8 cellular contexts compared by ENCODE assay signal in genomic region chr3:81581966-81582599, GRCh38.
DNase-seq lines count a peak whose midpoint lies in the region; ATAC-seq and TF ChIP-seq lines count a peak whose summit lies in the region.

No MANE protein-coding gene starts in this region.

- peak in 4 of 6 experiments; percentile 52 to 64 (median 57) for TF ChIP-seq CTCF in esophagus squamous epithelium (IDR thresholded peaks at IDR 0.05)

- H3K79me2 ChIP-seq in trophoblast cell (ENCODE audit: control insufficient read depth, insufficient read depth, low read length, poor library complexity) = no peaks in the 10 kb centered on the region

- H2BK12ac ChIP-seq in trophoblast cell (ENCODE audit: low read length) = no peak overlapping the region

- H3K9me3 ChIP-seq in SJCRH30 (replicated peaks) = no peaks in the 10 kb centered on the region
- H3K9me3 ChIP-seq in esophagus squamous epithelium = no peaks in the 10 kb centered on the region
- H3K9me3 ChIP-seq in trophoblast cell (ENCODE audit: insufficient read depth, low read depth, low read length) = no peaks in the 10 kb centered on the region

- no peak overlapping the region for H2AK5ac ChIP-seq in trophoblast cell (ENCODE audit: low read length)

- no peak for TF ChIP-seq POLR2A in esophagus squamous epithelium (IDR thresholded peaks at IDR 0.05)

- H3K4me1 ChIP-seq in SJCRH30 (no peaks in the 10 kb centered on the region), esophagus squamous epithelium (peaks cover 0 to 9% (median 0%) of the 10 kb centered on the region in 3 donors), trophoblast cell (ENCODE audit: control insufficient read depth in 1 of 2, insufficient read depth in 2 of 2, low read length in 2 of 2) (no peaks in the 10 kb centered on the region)

- H4K12ac ChIP-seq in trophoblast cell (ENCODE audit: low read depth, low read length) = no peak overlapping the region

- no peaks in the 10 kb centered on the region for H3K27me3 ChIP-seq in SJCRH30
- no peaks in the 10 kb centered on the region for H3K27me3 ChIP-seq in esophagus squamous epithelium
- no peaks in the 10 kb centered on the region for H3K27me3 ChIP-seq in trophoblast cell (ENCODE audit: insufficient read depth, low read length)

- no peak overlapping the region for H4K91ac ChIP-seq in trophoblast cell (ENCODE audit: low read depth, low read length)

- H3K36me3 ChIP-seq in SJCRH30 (no peaks in the 10 kb centered on the region), esophagus squamous epithelium (peaks cover 0 to 19% (median 0%) of the 10 kb centered on the region in 3 donors), trophoblast cell (ENCODE audit: control insufficient read depth in 1 of 2, insufficient read depth in 2 of 2, low read length in 2 of 2) (no peaks in the 10 kb centered on the region)

- H3K9ac ChIP-seq in trophoblast cell (ENCODE audit: low read length) = no peak overlapping the region

- H3K4ac ChIP-seq in trophoblast cell (ENCODE audit: low read depth, low read length) = no peak overlapping the region

- intact Hi-C loops in esophagus squamous epithelium (cut with DNase I) = no loop called here

- no peak overlapping the region for H2BK5ac ChIP-seq in trophoblast cell (ENCODE audit: low read depth, low read length, poor library complexity)

- H3K23ac ChIP-seq in trophoblast cell (ENCODE audit: low read length) = no peak overlapping the region

- no peak overlapping the region for H4K8ac ChIP-seq in trophoblast cell (ENCODE audit: low read depth, low read length)

- no peak overlapping the region for H2AFZ ChIP-seq in trophoblast cell (ENCODE audit: insufficient read depth, low read length, poor library complexity)

- H3K4me3 ChIP-seq in SJCRH30 (no peak overlapping the region), esophagus squamous epithelium (no peak overlapping the region), trophoblast cell (ENCODE audit: low read depth, low read length) (no peak overlapping the region)

- no peak overlapping the region for H2BK120ac ChIP-seq in trophoblast cell (ENCODE audit: insufficient read depth, low read length, poor library complexity)

- DNase-seq in NCI-H510A treated with DMSO at 0.1 percent for 48 hours (lab: John Stamatoyannopoulos, UW) (peak; percentile 34), NCI-H510A (lab: John Stamatoyannopoulos, UW) (no peak), SJCRH30 (peak; percentile 25 to 52), esophagus squamous epithelium (lab: John Stamatoyannopoulos, UW) (no peak), trophoblast cell (peak; percentile 16 to 63)

- 48 to 52% methylated on average over 5 of the region's 5 CpGs for WGBS in esophagus squamous epithelium, 2 donors
- WGBS in trophoblast cell (ENCODE audit: extremely low coverage, insufficient coverage, insufficient read length) = no CpG with 5 or more reads among the region's 5 CpGs

- H3K27ac ChIP-seq in SJCRH30 (no peak overlapping the region), esophagus squamous epithelium (no peak overlapping the region), trophoblast cell (ENCODE audit: low read depth, low read length) (no peak overlapping the region)

- H3K4me2 ChIP-seq in trophoblast cell (ENCODE audit: low read length) = no peak overlapping the region

- no peaks in the 10 kb centered on the region for H3K79me1 ChIP-seq in trophoblast cell (ENCODE audit: low read length)

- no peak overlapping the region for H3K18ac ChIP-seq in trophoblast cell (ENCODE audit: low read length)

- no peak overlapping the region for H3K14ac ChIP-seq in trophoblast cell (ENCODE audit: low read length)

- ATAC-seq in GM18909 (IDR thresholded peaks at IDR 0.05; ENCODE audit: poor library complexity, unreplicated experiment) (peak; percentile 91), HG03159 (IDR thresholded peaks at IDR 0.05; ENCODE audit: unreplicated experiment) (peak; percentile 89), HG03135 (IDR thresholded peaks at IDR 0.05; ENCODE audit: unreplicated experiment) (no peak)

Comparison
In these comparisons a context has a peak if more than half of its experiments do, and no peak if none do; other contexts are left out.
1. DNase-seq: peak in NCI-H510A treated with DMSO at 0.1 percent for 48 hours (single experiment), SJCRH30 (2 of 2) and trophoblast cell (2 of 2); none in NCI-H510A (single experiment) and esophagus squamous epithelium (single experiment).